19 cellular contexts compared by ENCODE assay signal in the genomic region with DNA sequence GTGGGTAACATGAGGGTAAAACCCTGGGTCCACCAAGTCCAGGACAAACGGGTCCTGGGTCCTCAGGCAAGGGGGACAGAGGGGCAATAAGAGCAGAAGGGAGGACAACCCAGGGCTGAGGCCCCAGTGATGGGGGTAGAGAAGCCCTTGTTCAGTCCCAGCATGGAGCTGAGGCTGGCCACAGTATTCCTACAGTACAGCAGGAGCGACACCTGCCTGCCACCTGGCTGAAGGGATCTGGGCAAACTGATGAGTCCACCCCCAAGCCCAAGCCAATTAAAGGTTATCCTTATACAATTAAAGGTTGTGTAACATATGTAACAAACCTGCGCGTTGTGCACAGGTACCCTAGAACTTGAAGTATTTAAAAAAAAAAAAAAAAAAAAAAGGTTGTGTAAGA.
A peak's percentile ranks its signal among the peaks of the same experiment; 100 is the strongest.
DNase-seq lines count a peak whose midpoint lies in the region; ATAC-seq and TF ChIP-seq lines count a peak whose summit lies in the region.
"Had no signal": no experiment of that assay in that cellular context is flagged by ENCODE, and none has a peak within 500 bp of the region (broad histone marks: within the 10 kb centered on the region; RNA-seq: fewer than 3 reads in every experiment).

No MANE protein-coding gene starts in this region.

- peaks cover 2% of the 10 kb centered on the region; the same call in 1 of the 2 replicates for H3K27me3 Mint-ChIP-seq in H9 (ENCODE audit: low read depth)
- H3K27me3 Mint-ChIP-seq in T-helper 2 cell treated with Interferon-gamma antibody and Interleukin-4, amounts not matched to agents 5 μg/mL and 100 μg/mL, for 36 hours (ENCODE audit: low read depth): no peaks in the 10 kb centered on the region
- H3K27me3 Mint-ChIP-seq: activated B cell treated with CpG ODN at 0.5 μM for 24 hours; activated naive CD4-positive, alpha-beta T cell treated with anti-CD3 and anti-CD28 coated beads, Interleukin-2, amount 50 U/mL, for 24 hours; memory B cell had no signal

- POLR2A ChIA-PET in A673 (lab: Charles Lee; ENCODE audit: low non-redundant PET): no interaction called here

- no peak overlapping the region for H2BK12ac ChIP-seq in H9 (ENCODE audit: insufficient read length, low read depth, low read length)

- no peaks in the 10 kb centered on the region for H3K9me3 ChIP-seq in A673 (ENCODE audit: low read depth, low read length, poor library complexity, severe bottlenecking)
- H3K9me3 ChIP-seq in H9 (ENCODE audit: control insufficient read depth, low read depth, low read length): no peaks in the 10 kb centered on the region
- no peaks in the 10 kb centered on the region for H3K9me3 ChIP-seq in breast epithelium

- no peak for ATAC-seq in GM18870 (IDR thresholded peaks at IDR 0.05; ENCODE audit: unreplicated experiment)
- ATAC-seq: activated CD8-positive, alpha-beta T cell treated with anti-CD3 and anti-CD28 coated beads, Interleukin-2, amount 10 ng/mL, durations not matched to agents 7 days and 5 days; esophagus mucosa; K562; natural killer cell had no signal

- no peak overlapping the region for H2AK5ac ChIP-seq in H9 (ENCODE audit: insufficient read length, low read length)

- H2BK5ac ChIP-seq in H9 (ENCODE audit: insufficient read length, low read length): no peak overlapping the region

- H3K4me1 ChIP-seq in A673 (ENCODE audit: insufficient read depth, low read length, poor library complexity, severe bottlenecking) (peaks cover 55% of the 10 kb centered on the region), H9 (ENCODE audit: insufficient read depth, low read length) (no peaks in the 10 kb centered on the region), breast epithelium (no peaks in the 10 kb centered on the region)

- no peaks in the 10 kb centered on the region for H4K20me1 ChIP-seq in H9 (ENCODE audit: control insufficient read depth, insufficient read depth, insufficient read length)

- no peak overlapping the region for H2BK15ac ChIP-seq in H9 (ENCODE audit: low read depth, low read length)

- H3K4ac ChIP-seq in H9 (ENCODE audit: low read depth, low read length): no peak overlapping the region

- no peak overlapping the region for H3K18ac ChIP-seq in H9 (ENCODE audit: insufficient read length, low read depth, low read length)

- no peaks in the 10 kb centered on the region for H3K36me3 Mint-ChIP-seq in H9 (ENCODE audit: insufficient read depth in 1 of 3, low read depth in 3 of 3)
- no peaks in the 10 kb centered on the region for H3K36me3 Mint-ChIP-seq in T-helper 2 cell treated with Interferon-gamma antibody and Interleukin-4, amounts not matched to agents 5 μg/mL and 100 μg/mL, for 36 hours (ENCODE audit: low read depth)
- H3K36me3 Mint-ChIP-seq: natural killer cell had no signal

- CTCF ChIA-PET in A673 (lab: Charles Lee): no interaction called here

- H2BK120ac ChIP-seq in H9 (ENCODE audit: low read depth, low read length, poor library complexity, severe bottlenecking): no peak overlapping the region

- H2BK20ac ChIP-seq in H9 (ENCODE audit: low read depth, low read length, poor library complexity, severe bottlenecking): no peak overlapping the region

- H3K4me1 Mint-ChIP-seq in H9: peaks cover 19 to 33% of the 10 kb centered on the region in 2 experiments
- H3K4me1 Mint-ChIP-seq in T-helper 2 cell treated with Interferon-gamma antibody and Interleukin-4, amounts not matched to agents 5 μg/mL and 100 μg/mL, for 36 hours (ENCODE audit: low read depth): peaks cover 19% of the 10 kb centered on the region
- H3K4me1 Mint-ChIP-seq: activated B cell treated with CpG ODN at 0.5 μM for 24 hours; activated naive CD4-positive, alpha-beta T cell treated with anti-CD3 and anti-CD28 coated beads, Interleukin-2, amount 50 U/mL, for 24 hours; memory B cell had no signal

- H3K27me3 ChIP-seq in A673 (replicated peaks; ENCODE audit: insufficient read depth, low read depth, low read length, poor library complexity) (no peaks in the 10 kb centered on the region), H9 (ENCODE audit: insufficient read depth, low read length) (no peaks in the 10 kb centered on the region), breast epithelium (no peaks in the 10 kb centered on the region)

- no peaks in the 10 kb centered on the region for H3K9me3 Mint-ChIP-seq in H9
- no peaks in the 10 kb centered on the region for H3K9me3 Mint-ChIP-seq in T-helper 2 cell treated with Interferon-gamma antibody and Interleukin-4, amounts not matched to agents 5 μg/mL and 100 μg/mL, for 36 hours
- H3K9me3 Mint-ChIP-seq: activated B cell treated with CpG ODN at 0.5 μM for 24 hours; activated naive CD4-positive, alpha-beta T cell treated with anti-CD3 and anti-CD28 coated beads, Interleukin-2, amount 50 U/mL, for 24 hours; memory B cell; natural killer cell had no signal

- H4K91ac ChIP-seq in H9 (ENCODE audit: insufficient read length, low read depth, low read length): no peak overlapping the region

- H3K4me2 ChIP-seq in H9 (ENCODE audit: insufficient read depth, insufficient read length, low read length): no peak overlapping the region

- H3K79me2 ChIP-seq in H9 (ENCODE audit: insufficient read depth, low read length): no peaks in the 10 kb centered on the region

- no TSS peak for BruUV-seq in A673 (replicated peaks; lab: Mats Ljungman, UMichigan)

- H3K56ac ChIP-seq in H9 (ENCODE audit: insufficient read length, low read depth, low read length): no peak overlapping the region

- intact Hi-C loops in A673 (cut with micrococcal nuclease; ENCODE audit: unreplicated experiment) (no loop called here), breast epithelium (cut with DNase I; ENCODE audit: low total_unique reads) (no loop called here)

- no peak overlapping the region for H3K9ac ChIP-seq in H9 (ENCODE audit: extremely low read depth, insufficient read length, low read length)

- H3K27ac Mint-ChIP-seq in H9: peak overlapping the region in 1 of 3 experiments; percentile 5; a peak in 1 of 7 replicates
- H3K27ac Mint-ChIP-seq in T-helper 2 cell treated with Interferon-gamma antibody and Interleukin-4, amounts not matched to agents 5 μg/mL and 100 μg/mL, for 36 hours: no peak overlapping the region
- H3K27ac Mint-ChIP-seq: activated B cell treated with CpG ODN at 0.5 μM for 24 hours; activated CD8-positive, alpha-beta T cell treated with anti-CD3 and anti-CD28 coated beads, Interleukin-2, amount 10 ng/mL, durations not matched to agents 7 days and 5 days; activated naive CD4-positive, alpha-beta T cell treated with anti-CD3 and anti-CD28 coated beads, Interleukin-2, amount 50 U/mL, for 24 hours; memory B cell; natural killer cell had no signal

- H3K14ac ChIP-seq in H9 (ENCODE audit: insufficient read depth, low read length): no peak overlapping the region

- no CpG with 5 or more reads among the region's 4 CpGs for WGBS in H9 (ENCODE audit: extremely low coverage, insufficient read length, low lambda C conversion rate)

- no peak overlapping the region for H4K8ac ChIP-seq in H9 (replicated peaks; ENCODE audit: insufficient read length, low read depth, low read length)

- TF ChIP-seq POLR2A in breast epithelium (IDR thresholded peaks at IDR 0.05): no peak

- H4K5ac ChIP-seq in H9 (ENCODE audit: insufficient read length, low read depth, low read length): no peak overlapping the region

- no peak overlapping the region for H3K23ac ChIP-seq in H9 (ENCODE audit: insufficient read length, low read depth, low read length)

- no peak overlapping the region for H2AFZ ChIP-seq in H9 (ENCODE audit: low read length)

- no peak overlapping the region for H3K4me3 Mint-ChIP-seq in H9
- no peak overlapping the region for H3K4me3 Mint-ChIP-seq in T-helper 2 cell treated with Interferon-gamma antibody and Interleukin-4, amounts not matched to agents 5 μg/mL and 100 μg/mL, for 36 hours
- H3K4me3 Mint-ChIP-seq: activated B cell treated with CpG ODN at 0.5 μM for 24 hours; activated CD8-positive, alpha-beta T cell treated with anti-CD3 and anti-CD28 coated beads, Interleukin-2, amount 10 ng/mL, durations not matched to agents 7 days and 5 days; activated naive CD4-positive, alpha-beta T cell treated with anti-CD3 and anti-CD28 coated beads, Interleukin-2, amount 50 U/mL, for 24 hours; memory B cell; natural killer cell had no signal

- H3K36me3 ChIP-seq in A673 (ENCODE audit: insufficient read depth, low read length, poor library complexity, severe bottlenecking): no peaks in the 10 kb centered on the region
- H3K36me3 ChIP-seq in breast epithelium: no peaks in the 10 kb centered on the region

- no peak overlapping the region for H3T11ph ChIP-seq in H9 (ENCODE audit: low read length)

- H3K27ac ChIP-seq in A673 (ENCODE audit: low read depth, low read length, poor library complexity, severe bottlenecking) (peak overlapping the region; percentile 33), H9 (ENCODE audit: insufficient read length, low read depth, low read length) (no peak overlapping the region), breast epithelium (no peak overlapping the region)
- H3K27ac ChIP-seq: RWPE1 had no signal

- H3K23me2 ChIP-seq in H9 (ENCODE audit: insufficient read length, low read depth, low read length, poor library complexity, severe bottlenecking): no peaks in the 10 kb centered on the region

- H3K4me3 ChIP-seq in A673 (ENCODE audit: low read depth, low read length, poor library complexity, severe bottlenecking): no peak overlapping the region
- no peak overlapping the region for H3K4me3 ChIP-seq in breast epithelium
- H3K4me3 ChIP-seq: K562 had no signal

- TF ChIP-seq CTCF in A673 (conservative IDR thresholded peaks at IDR 0.05; ENCODE audit: low read depth, low read length) (no peak), H9 (conservative IDR thresholded peaks at IDR 0.05) (peak; percentile 62), breast epithelium (IDR thresholded peaks at IDR 0.05) (no peak)

- H3K79me1 ChIP-seq in H9 (ENCODE audit: insufficient read depth, low read depth, low read length, poor library complexity, severe bottlenecking): no peaks in the 10 kb centered on the region

- no peak for DNase-seq in A673 (ENCODE audit: low spot score)
- DNase-seq in H9: no peak
- peak; percentile 65 to 83 for DNase-seq in SHP77 (lab: John Stamatoyannopoulos, UW)
- DNase-seq in iPS-NIHi11 (ENCODE audit: low spot score): peak; percentile 34
- DNase-seq in T-helper 2 cell treated with Interferon-gamma antibody and Interleukin-4, amounts not matched to agents 5 μg/mL and 100 μg/mL, for 36 hours (ENCODE audit: low spot score): no peak
- DNase-seq in breast epithelium (ENCODE audit: low spot score in 2 of 2): no peak
- no peak for DNase-seq in pons (ENCODE audit: low spot score)
- DNase-seq: activated B cell treated with CpG ODN at 0.5 μM for 24 hours; activated CD8-positive, alpha-beta T cell treated with anti-CD3 and anti-CD28 coated beads, Interleukin-2, amount 10 ng/mL, durations not matched to agents 7 days and 5 days; activated T-cell treated with anti-CD3 and anti-CD28 coated beads, Interleukin-2, amount 50 U/mL, for 48 hours; EL; natural killer cell; T-helper 1 cell had no signal

Comparison
In these comparisons a context has a peak if more than half of its experiments do, and no peak if none do; other contexts are left out.
1. DNase-seq: peak in SHP77 (2 of 2) and iPS-NIHi11 (single experiment); none in A673 (single experiment), H9 (single experiment), T-helper 2 cell treated with Interferon-gamma antibody and Interleukin-4, amounts not matched to agents 5 μg/mL and 100 μg/mL, for 36 hours (single experiment), breast epithelium (0 of 2) and pons (single experiment).